ENCODE assay signal across 8 cellular contexts in the genomic region with DNA sequence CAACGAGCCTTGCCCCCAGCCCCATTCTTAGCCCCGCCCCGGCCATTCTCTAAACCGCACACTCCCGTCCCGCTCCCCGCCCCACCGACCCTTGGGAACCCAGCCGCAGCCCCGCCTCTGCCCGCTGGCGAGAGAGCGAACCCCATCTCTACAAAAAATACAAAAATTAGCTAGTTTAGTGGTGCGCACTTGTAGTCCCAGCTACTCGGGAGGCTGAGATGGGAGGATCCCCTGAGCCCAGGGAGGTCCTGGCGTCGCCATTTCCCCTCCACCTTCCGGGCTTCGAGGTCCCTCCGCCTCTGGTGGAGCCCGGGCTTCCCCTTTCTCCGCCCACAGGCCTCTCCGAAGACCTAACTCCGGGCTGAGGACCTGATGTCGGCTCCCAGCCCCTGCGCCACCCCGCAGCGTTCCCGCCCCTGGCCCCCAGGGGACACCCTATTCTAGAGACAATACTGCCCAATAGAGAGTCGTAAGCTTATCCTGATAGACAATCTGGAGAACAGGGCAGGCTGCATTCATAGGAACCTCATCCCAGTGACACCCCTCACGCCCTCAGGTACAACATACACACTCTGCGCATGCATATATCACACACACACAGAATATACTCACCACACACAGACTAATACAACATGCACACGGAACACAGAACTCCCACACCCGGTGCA. TPM values are rescaled to one million over a fixed set of nuclear protein-coding genes. Genes with fewer than 3 reads are reported as not detected.
A peak's percentile ranks its signal among the peaks of the same experiment; 100 is the strongest.
DNase-seq lines count a peak whose midpoint lies in the region; ATAC-seq, FAIRE-seq and TF ChIP-seq lines count a peak whose summit lies in the region.

No MANE protein-coding gene starts in this region.

- no peaks in the 10 kb centered on the region for H3K27me3 ChIP-seq in keratinocyte (ENCODE audit: control insufficient read depth, extremely low read depth, insufficient read depth, low read length)

- H3K4me1 ChIP-seq in keratinocyte (ENCODE audit: control insufficient read depth, extremely low read depth, insufficient read depth, low read length): peaks cover 16% of the 10 kb centered on the region

- no peak for TF ChIP-seq CTCF in RWPE1 (conservative IDR thresholded peaks at IDR 0.05; ENCODE audit: low read depth)
- TF ChIP-seq CTCF in keratinocyte (optimal IDR thresholded peaks at IDR 0.05 in 1 of 3, IDR thresholded peaks at IDR 0.05 in 1 of 3, conservative IDR thresholded peaks at IDR 0.05 in 1 of 3; ENCODE audit: extremely low read depth in 1 of 3, insufficient read depth in 2 of 3, low read length in 3 of 3): no peak

- CTCF ChIA-PET in RWPE1 (lab: Yijun Ruan, JAX): interaction anchor here (0.5 to 1.0 kb wide), 3 partner anchors 8 to 14 kb away, joined by 3 to 5 read pairs (median 4); no protein-coding TSS in a partner anchor

- DNase-seq in RWPE1 (ENCODE audit: low spot score) (no peak), keratinocyte (ENCODE audit: low read depth, low spot score) (no peak), NCI-H187 (lab: John Stamatoyannopoulos, UW) (no peak), GOT3 (lab: John Stamatoyannopoulos, UW) (no peak), DMS 273 (lab: John Stamatoyannopoulos, UW; ENCODE audit: unreplicated experiment) (no peak)
- DNase-seq in activated naive CD8-positive, alpha-beta T cell treated with anti-CD3 and anti-CD28 coated beads, Interleukin-2, amount 50 U/mL, for 16 hours (ENCODE audit: low read depth, low spot score): peak; percentile 32
- DNase-seq in stimulated activated CD4-positive, alpha-beta T cell treated with anti-CD3 and anti-CD28 coated beads, TNF-alpha, amount 100 ng/mL, for 1 hour (ENCODE audit: low read depth in 3 of 3, low spot score in 1 of 3): peak in 2 of 3 donors; percentile 37 to 57

- no peaks in the 10 kb centered on the region for H3K9me3 ChIP-seq in keratinocyte (ENCODE audit: control insufficient read depth, low read depth, low read length)

- H3K79me2 ChIP-seq in keratinocyte (ENCODE audit: control insufficient read depth, insufficient read depth, low read length): peaks cover 17% of the 10 kb centered on the region

- no peak for FAIRE-seq in keratinocyte (lab: Jason Lieb, UNC)

- ATAC-seq in GM21423 (IDR thresholded peaks at IDR 0.05; ENCODE audit: unreplicated experiment): peak; percentile 24

- peaks cover 3% of the 10 kb centered on the region for H3K9me1 ChIP-seq in keratinocyte (ENCODE audit: control insufficient read depth, extremely low read depth, insufficient read depth, low read length)

- no peak overlapping the region for H2AFZ ChIP-seq in keratinocyte (ENCODE audit: control insufficient read depth, low read length)

- peaks cover 16 to 33% of the 10 kb centered on the region in 2 experiments for H3K36me3 ChIP-seq in keratinocyte (ENCODE audit: control insufficient read depth in 2 of 2, extremely low read depth in 1 of 2, insufficient read depth in 2 of 2, low read length in 2 of 2)

- H3K4me3 ChIP-seq in keratinocyte (ENCODE audit: control insufficient read depth in 2 of 3, extremely low read depth in 1 of 3, insufficient read depth in 2 of 3, low read depth in 1 of 3, low read length in 3 of 3): no peak overlapping the region

- dilution Hi-C loops in keratinocyte (cut with MboI; ENCODE audit: extremely low pct_ligation_motif_present, low sequenced_read_pairs): no loop called here

- peak overlapping the region; percentile 94 for H3K4me2 ChIP-seq in keratinocyte (ENCODE audit: control insufficient read depth, extremely low read depth, insufficient read depth, low read depth, low read length)

- H3K27ac ChIP-seq in RWPE1 (peak overlapping the region; percentile 96), keratinocyte (ENCODE audit: control insufficient read depth, insufficient read depth, low read length) (no peak overlapping the region)

- peaks cover 4% of the 10 kb centered on the region for H4K20me1 ChIP-seq in keratinocyte (ENCODE audit: control insufficient read depth, extremely low read depth, insufficient read depth, low read length)

- POLR2A ChIA-PET in RWPE1 (lab: Yijun Ruan, JAX; ENCODE audit: low non-redundant PET): interaction anchor here (0.5 kb wide), 1 partner anchor 141 kb away, joined by 4 read pairs; no protein-coding TSS in a partner anchor

- H3K9ac ChIP-seq in keratinocyte (ENCODE audit: control insufficient read depth, extremely low read depth, insufficient read depth, low read length): no peak overlapping the region

RNA-seq across cellular contexts. Expression of gene PROCA1, which starts 0.5 kb away (rescaled TPM):
- polyA plus RNA-seq in keratinocyte: 0.33 to 0.62 TPM (median 0.39 TPM) in 3 replicates
- 0.72 TPM for polyA plus RNA-seq in keratinocyte (2011; ENCODE audit: low read depth)
- polyA plus RNA-seq in keratinocyte (2011; cell fraction: cytosol; rRNA removed): 0.06 and 0.11 TPM in 2 replicates
- polyA plus RNA-seq in keratinocyte (2011; cell fraction: nucleus; rRNA removed): 1.3 TPM in 2 replicates
- 0.20 and 0.52 TPM in 2 replicates for polyA plus RNA-seq in keratinocyte (2012; ENCODE audit: low replicate concordance)
- 0.23 to 0.38 TPM in 2 of 3 replicates, not detected in the other for polyA minus RNA-seq in keratinocyte
- polyA minus RNA-seq in keratinocyte (2011; cell fraction: cytosol; rRNA and poly(A)+ RNA removed): not detected
- polyA minus RNA-seq in keratinocyte (2011; cell fraction: nucleus; rRNA and poly(A)+ RNA removed): not detected in 2 replicates

RNA-seq across cellular contexts. Expression of gene RAB34, which starts 5.5 kb away (rescaled TPM):
- polyA plus RNA-seq in keratinocyte: 115 to 180 TPM (median 134 TPM) in 3 replicates
- polyA plus RNA-seq in keratinocyte (2011; ENCODE audit: low read depth): 26.8 TPM
- 119 and 128 TPM in 2 replicates for polyA plus RNA-seq in keratinocyte (2011; cell fraction: cytosol; rRNA removed)
- 105 TPM in 2 replicates for polyA plus RNA-seq in keratinocyte (2011; cell fraction: nucleus; rRNA removed)
- 41.3 and 114 TPM in 2 replicates for polyA plus RNA-seq in keratinocyte (2012; ENCODE audit: low replicate concordance)
- 125 to 177 TPM (median 135 TPM) in 3 replicates for polyA minus RNA-seq in keratinocyte
- 104 TPM for polyA minus RNA-seq in keratinocyte (2011; cell fraction: cytosol; rRNA and poly(A)+ RNA removed)
- 23.2 and 26.4 TPM in 2 replicates for polyA minus RNA-seq in keratinocyte (2011; cell fraction: nucleus; rRNA and poly(A)+ RNA removed)

RNA-seq across cellular contexts. Expression of gene RPL23A, which starts 7.6 kb away (rescaled TPM):
- 976 to 1,971 TPM (median 1,096 TPM) in 3 replicates for polyA plus RNA-seq in keratinocyte
- 1,360 TPM for polyA plus RNA-seq in keratinocyte (2011; ENCODE audit: low read depth)
- 1,303 and 1,911 TPM in 2 replicates for polyA plus RNA-seq in keratinocyte (2011; cell fraction: cytosol; rRNA removed)
- polyA plus RNA-seq in keratinocyte (2011; cell fraction: nucleus; rRNA removed): 362 and 498 TPM in 2 replicates
- polyA plus RNA-seq in keratinocyte (2012; ENCODE audit: low replicate concordance): 1,164 and 2,033 TPM in 2 replicates
- 118 to 1,597 TPM (median 833 TPM) in 3 replicates for polyA minus RNA-seq in keratinocyte
- 861 TPM for polyA minus RNA-seq in keratinocyte (2011; cell fraction: cytosol; rRNA and poly(A)+ RNA removed)
- 131 and 202 TPM in 2 replicates for polyA minus RNA-seq in keratinocyte (2011; cell fraction: nucleus; rRNA and poly(A)+ RNA removed)

RNA-seq across cellular contexts. Expression of gene TLCD1, which starts 13.9 kb away (rescaled TPM):
- 12.0 to 14.7 TPM (median 14.0 TPM) in 3 replicates for polyA plus RNA-seq in keratinocyte
- polyA plus RNA-seq in keratinocyte (2011; ENCODE audit: low read depth): 1.1 TPM
- polyA plus RNA-seq in keratinocyte (2011; cell fraction: cytosol; rRNA removed): 11.8 and 15.0 TPM in 2 replicates
- 9.3 and 9.5 TPM in 2 replicates for polyA plus RNA-seq in keratinocyte (2011; cell fraction: nucleus; rRNA removed)
- 12.2 and 12.6 TPM in 2 replicates for polyA plus RNA-seq in keratinocyte (2012; ENCODE audit: low replicate concordance)
- polyA minus RNA-seq in keratinocyte: 12.0 to 13.8 TPM (median 13.1 TPM) in 3 replicates
- polyA minus RNA-seq in keratinocyte (2011; cell fraction: cytosol; rRNA and poly(A)+ RNA removed): 8.8 TPM
- 3.4 and 8.8 TPM in 2 replicates for polyA minus RNA-seq in keratinocyte (2011; cell fraction: nucleus; rRNA and poly(A)+ RNA removed)

RNA-seq across cellular contexts. Expression of gene NEK8, which starts 16.4 kb away (rescaled TPM):
- 4.1 to 6.2 TPM (median 4.3 TPM) in 3 replicates for polyA plus RNA-seq in keratinocyte
- polyA plus RNA-seq in keratinocyte (2011; ENCODE audit: low read depth): 0.17 TPM
- polyA plus RNA-seq in keratinocyte (2011; cell fraction: cytosol; rRNA removed): 2.1 and 3.0 TPM in 2 replicates
- 12.1 and 12.5 TPM in 2 replicates for polyA plus RNA-seq in keratinocyte (2011; cell fraction: nucleus; rRNA removed)
- polyA plus RNA-seq in keratinocyte (2012; ENCODE audit: low replicate concordance): 0.80 and 2.6 TPM in 2 replicates
- polyA minus RNA-seq in keratinocyte: 7.7 to 9.8 TPM (median 9.6 TPM) in 3 replicates
- polyA minus RNA-seq in keratinocyte (2011; cell fraction: cytosol; rRNA and poly(A)+ RNA removed): 2.3 TPM
- polyA minus RNA-seq in keratinocyte (2011; cell fraction: nucleus; rRNA and poly(A)+ RNA removed): 3.7 and 5.8 TPM in 2 replicates

Comparison
In these comparisons a context has a peak if more than half of its experiments do, and no peak if none do; other contexts are left out.
1. DNase-seq: peak in activated naive CD8-positive, alpha-beta T cell treated with anti-CD3 and anti-CD28 coated beads, Interleukin-2, amount 50 U/mL, for 16 hours (single experiment) and stimulated activated CD4-positive, alpha-beta T cell treated with anti-CD3 and anti-CD28 coated beads, TNF-alpha, amount 100 ng/mL, for 1 hour (2 of 3); none in RWPE1 (single experiment), keratinocyte (single experiment), NCI-H187 (0 of 2), GOT3 (single experiment) and DMS 273 (single experiment).